21 cellular contexts compared by ENCODE assay signal in genomic region chr4:96383349-96383748, GRCh38.
"Had no signal": no experiment of that assay in that cellular context is flagged by ENCODE, and none has a peak within 500 bp of the region (broad histone marks: within the 10 kb centered on the region; RNA-seq: fewer than 3 reads in every experiment).

No MANE protein-coding gene starts in this region.

- H3K4me3 ChIP-seq: esophagus squamous epithelium, gastrocnemius medialis, heart right ventricle, left lung, lower lobe of right lung, mucosa of descending colon had no signal

- DNase-seq: cortex of kidney; effector CD8-positive, alpha-beta T cell; effector memory CD8-positive, alpha-beta T cell; endodermal cell; erythroblast; esophagus squamous epithelium; foreskin fibroblast; foreskin melanocyte; gastrocnemius medialis; glutamatergic neuron; head of caudate nucleus; heart right ventricle; hippocampal formation; left cardiac atrium; left lung; left ventricle myocardium superior; lower lobe of right lung; mesenchymal stem cell; mucosa of descending colon; naive B cell; naive thymus-derived CD8-positive, alpha-beta T cell had no signal
